Comparison of ENCODE assay signal across 18 cellular contexts in the genomic region with DNA sequence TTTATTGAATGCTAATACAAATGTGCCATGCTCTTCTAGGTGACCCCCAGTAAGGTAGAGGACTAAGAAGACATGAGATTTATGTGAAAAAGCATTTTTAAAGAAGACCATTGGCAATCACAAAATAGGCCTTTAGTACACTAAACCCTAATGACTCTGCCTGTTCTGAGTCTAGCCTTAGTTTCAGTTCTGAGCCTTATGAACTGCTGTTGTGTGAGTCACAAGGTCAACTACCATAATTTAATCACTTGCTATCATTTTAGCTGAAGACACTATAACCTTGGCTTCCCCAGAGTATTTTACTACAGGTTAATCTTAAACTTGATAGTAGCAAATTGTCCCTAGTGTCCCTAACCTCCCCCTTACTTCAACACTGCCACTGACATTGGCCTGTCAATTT. TPM values are rescaled to one million over a fixed set of nuclear protein-coding genes. Genes with fewer than 3 reads are reported as not detected.
DNase-seq lines count a peak whose midpoint lies in the region; ATAC-seq and TF ChIP-seq lines count a peak whose summit lies in the region.
"Had no signal": no experiment of that assay in that cellular context is flagged by ENCODE, and none has a peak within 500 bp of the region (broad histone marks: within the 10 kb centered on the region; RNA-seq: fewer than 3 reads in every experiment).

No MANE protein-coding gene starts in this region.

- no peak for TF ChIP-seq CTCF in brain microvascular endothelial cell (IDR thresholded peaks at IDR 0.05; ENCODE audit: low read depth, low read length, missing control alignments)

- peaks cover 33% of the 10 kb centered on the region for H3K4me1 ChIP-seq in ACC112 (ENCODE audit: control insufficient read depth, insufficient read depth, low read length, unreplicated experiment)
- H3K4me1 ChIP-seq: neural progenitor cell had no signal

- H3K27ac ChIP-seq in ACC112 (ENCODE audit: low read depth, low read length) (peak overlapping the region; percentile 83), brain microvascular endothelial cell (peak overlapping the region; percentile 47)
- H3K27ac ChIP-seq: neural progenitor cell had no signal

- no peak for ATAC-seq in GM19397 (IDR thresholded peaks at IDR 0.05; ENCODE audit: unreplicated experiment)
- ATAC-seq in GM21737 (IDR thresholded peaks at IDR 0.05; ENCODE audit: unreplicated experiment): no peak
- ATAC-seq: T-cell had no signal

- H3K27me3 ChIP-seq in ACC112 (ENCODE audit: insufficient read depth, low read length) (no peaks in the 10 kb centered on the region), brain microvascular endothelial cell (replicated peaks) (no peaks in the 10 kb centered on the region)
- H3K27me3 ChIP-seq: neural progenitor cell had no signal

- DNase-seq in HCEC 1CT: peak; percentile 72
- DNase-seq in brain microvascular endothelial cell: peak; percentile 24
- peak; percentile 25 for DNase-seq in kidney tubule cell (ENCODE audit: low spot score)
- no peak for DNase-seq in posterior vena cava (ENCODE audit: low spot score)
- no peak for DNase-seq in ACHN
- DNase-seq: activated CD4-positive, alpha-beta T cell treated with anti-CD3 and anti-CD28 coated beads, Interleukin-2, amount 50 U/mL, for 4 hours; central memory CD4-positive, alpha-beta T cell; effector memory CD4-positive, alpha-beta T cell; midbrain; NCI-H187 treated with DMSO at 0.1 percent for 48 hours; retina; stimulated activated CD4-positive, alpha-beta T cell treated with anti-CD3 and anti-CD28 coated beads, Interleukin-15, amount 100 ng/mL, for 24 hours; stimulated activated naive CD4-positive, alpha-beta T cell; T-cell had no signal

- in situ Hi-C loops in brain microvascular endothelial cell (cut with HindIII; ENCODE audit: low pct_ligation_motif_present, low sequenced_read_pairs) (no loop called here), ACHN (cut with HindIII; ENCODE audit: low pct_ligation_motif_present, low pct_unique_long_range_greater_than_20kb, low sequenced_read_pairs) (no loop called here)

- H3K79me2 ChIP-seq in ACC112 (ENCODE audit: control insufficient read depth, insufficient read depth, low read length, unreplicated experiment): no peaks in the 10 kb centered on the region

- H3K4me3 ChIP-seq in ACC112 (ENCODE audit: low read depth, low read length) (peak overlapping the region; percentile 45), brain microvascular endothelial cell (ENCODE audit: low read depth, low read length) (no peak overlapping the region)
- H3K4me3 ChIP-seq: neural progenitor cell had no signal

- H2AFZ ChIP-seq in ACC112 (ENCODE audit: low read length, unreplicated experiment): no peak overlapping the region
- H2AFZ ChIP-seq: neural progenitor cell had no signal

- H3K36me3 ChIP-seq in ACC112 (ENCODE audit: insufficient read depth, low read length) (no peaks in the 10 kb centered on the region; the same call in 1 of the 2 replicates), brain microvascular endothelial cell (replicated peaks) (no peaks in the 10 kb centered on the region)

- intact Hi-C loops in posterior vena cava (cut with DNase I): no loop called here

RNA-seq across cellular contexts. Expression of a gene that starts 34.4 kb away (rescaled TPM):
- 10 to 100 TPM; 48.3 to 50.1 TPM for total RNA-seq in posterior vena cava

Comparison
In these comparisons a context has a peak if more than half of its experiments do, and no peak if none do; other contexts are left out.
1. DNase-seq: peak in HCEC 1CT (single experiment), brain microvascular endothelial cell (single experiment) and kidney tubule cell (single experiment); none in posterior vena cava (single experiment) and ACHN (single experiment).